ENCODE assay signal across 9 cellular contexts in the genomic region with DNA sequence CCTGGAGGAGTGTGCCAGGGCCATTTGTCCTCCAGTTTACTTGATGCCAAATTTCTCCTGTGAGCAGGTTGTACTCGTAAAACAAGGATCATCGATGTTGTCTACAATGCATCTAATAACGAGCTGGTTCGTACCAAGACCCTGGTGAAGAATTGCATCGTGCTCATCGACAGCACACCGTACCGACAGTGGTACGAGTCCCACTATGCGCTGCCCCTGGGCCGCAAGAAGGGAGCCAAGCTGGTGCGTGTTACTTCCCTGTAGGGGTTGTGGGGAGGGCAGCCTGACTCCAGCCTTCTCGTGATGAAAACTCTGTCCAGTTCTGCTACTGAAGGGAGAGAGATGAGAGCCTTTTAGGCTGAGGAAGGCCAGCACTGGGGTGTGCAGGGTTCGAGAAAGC. TPM values are rescaled to one million over a fixed set of nuclear protein-coding genes. Genes with fewer than 3 reads are reported as not detected.
DNase-seq lines count a peak whose midpoint lies in the region; ATAC-seq, FAIRE-seq and TF ChIP-seq lines count a peak whose summit lies in the region.
"Had no signal": no experiment of that assay in that cellular context is flagged by ENCODE, and none has a peak within 500 bp of the region (broad histone marks: within the 10 kb centered on the region; RNA-seq: fewer than 3 reads in every experiment).

No MANE protein-coding gene starts in this region.

- no peaks in the 10 kb centered on the region for H3K9me3 ChIP-seq in OCI-LY3 (ENCODE audit: insufficient read depth, low read length)

- peak overlapping the region; percentile 77 for H3K4me3 ChIP-seq in GM12864 (ENCODE audit: low read depth, low read length)
- H3K4me3 ChIP-seq in OCI-LY3 (ENCODE audit: low read length), result peak overlapping the region; percentile 88; the same call in 1 of the 2 replicates
- H3K4me3 ChIP-seq in choroid plexus epithelial cell (ENCODE audit: low read depth, low read length), result peak overlapping the region; percentile 98

- peak overlapping the region; percentile 97; the same call in 1 of the 2 replicates for H3K4me2 ChIP-seq in OCI-LY3 (ENCODE audit: low read length)

- no peaks in the 10 kb centered on the region for H3K27me3 Mint-ChIP-seq in neural crest cell (ENCODE audit: low read depth)

- no peaks in the 10 kb centered on the region for H3K9me3 Mint-ChIP-seq in neural crest cell

- H3K27ac Mint-ChIP-seq in neural crest cell (ENCODE audit: unreplicated experiment), result no peak overlapping the region

- H3K4me3 Mint-ChIP-seq in neural crest cell, result peak overlapping the region; percentile 90

- TF ChIP-seq CTCF in GM12864 (IDR thresholded peaks at IDR 0.05; ENCODE audit: low read depth, low read length, missing control alignments) (no peak), OCI-LY3 (IDR thresholded peaks at IDR 0.05; ENCODE audit: low read depth, low read length) (no peak), choroid plexus epithelial cell (conservative IDR thresholded peaks at IDR 0.05; ENCODE audit: low read depth, low read length) (no peak), neural crest cell (conservative IDR thresholded peaks at IDR 0.05) (no peak)

- H3K4me1 Mint-ChIP-seq in neural crest cell, result peaks cover 41% of the 10 kb centered on the region

- DNase-seq in GM12864 (ENCODE audit: low read depth) (no peak), choroid plexus epithelial cell (ENCODE audit: low read depth) (no peak), neural crest cell (ENCODE audit: low read depth, low spot score) (no peak), GM19239 (ENCODE audit: insufficient read length, low spot score) (no peak), NCI-H2107 treated with DMSO at 0.1 percent for 48 hours (lab: John Stamatoyannopoulos, UW; ENCODE audit: unreplicated experiment) (no peak)
- DNase-seq: NCI-H526 had no signal

- no peak overlapping the region for H2AFZ ChIP-seq in OCI-LY3 (ENCODE audit: low read depth, low read length)

- no peak for FAIRE-seq in GM19239 (lab: Jason Lieb, UNC)

- ATAC-seq in GM18867 (IDR thresholded peaks at IDR 0.05; ENCODE audit: unreplicated experiment) (no peak), GM19395 (IDR thresholded peaks at IDR 0.05; ENCODE audit: unreplicated experiment) (no peak)

- H3K27ac ChIP-seq in OCI-LY3 (ENCODE audit: low read length), result no peak overlapping the region

- no peaks in the 10 kb centered on the region for H3K27me3 ChIP-seq in OCI-LY3 (ENCODE audit: low read depth, low read length)

- peaks cover 13% of the 10 kb centered on the region for H3K4me1 ChIP-seq in OCI-LY3 (ENCODE audit: low read length)

- peaks cover 38% of the 10 kb centered on the region for H3K36me3 Mint-ChIP-seq in neural crest cell (ENCODE audit: low read depth)

- peaks cover 31% of the 10 kb centered on the region for H4K20me1 ChIP-seq in OCI-LY3 (ENCODE audit: insufficient read depth, low read length)

- H3K79me2 ChIP-seq in OCI-LY3 (ENCODE audit: low read length), result peaks cover 47% of the 10 kb centered on the region

- H3K9ac ChIP-seq in OCI-LY3 (ENCODE audit: low read length), result no peak overlapping the region

- H3K36me3 ChIP-seq in OCI-LY3 (replicated peaks; ENCODE audit: low read depth, low read length), result peaks cover 46% of the 10 kb centered on the region

RNA-seq across cellular contexts. Expression of gene RPS8, which starts 2.2 kb away (rescaled TPM):
- total RNA-seq in neural crest cell, result 2,216 and 2,317 TPM in 2 replicates

RNA-seq across cellular contexts. Expression of gene BEST4, which starts 10.4 kb away (rescaled TPM):
- 0.14 and 0.23 TPM in 2 replicates for total RNA-seq in neural crest cell

RNA-seq across cellular contexts. Expression of gene PLK3, which starts 22.6 kb away (rescaled TPM):
- total RNA-seq in neural crest cell, result 15.3 and 15.7 TPM in 2 replicates

RNA-seq across cellular contexts. Expression of gene DYNLT4, which starts 29.6 kb away (rescaled TPM):
- not detected in 2 replicates for total RNA-seq in neural crest cell

RNA-seq across cellular contexts. Expression of gene BTBD19, which starts 30.8 kb away (rescaled TPM):
- total RNA-seq in neural crest cell, result 5.5 and 6.5 TPM in 2 replicates
